Comparison of ENCODE assay signal across 1 cellular context in the genomic region with DNA sequence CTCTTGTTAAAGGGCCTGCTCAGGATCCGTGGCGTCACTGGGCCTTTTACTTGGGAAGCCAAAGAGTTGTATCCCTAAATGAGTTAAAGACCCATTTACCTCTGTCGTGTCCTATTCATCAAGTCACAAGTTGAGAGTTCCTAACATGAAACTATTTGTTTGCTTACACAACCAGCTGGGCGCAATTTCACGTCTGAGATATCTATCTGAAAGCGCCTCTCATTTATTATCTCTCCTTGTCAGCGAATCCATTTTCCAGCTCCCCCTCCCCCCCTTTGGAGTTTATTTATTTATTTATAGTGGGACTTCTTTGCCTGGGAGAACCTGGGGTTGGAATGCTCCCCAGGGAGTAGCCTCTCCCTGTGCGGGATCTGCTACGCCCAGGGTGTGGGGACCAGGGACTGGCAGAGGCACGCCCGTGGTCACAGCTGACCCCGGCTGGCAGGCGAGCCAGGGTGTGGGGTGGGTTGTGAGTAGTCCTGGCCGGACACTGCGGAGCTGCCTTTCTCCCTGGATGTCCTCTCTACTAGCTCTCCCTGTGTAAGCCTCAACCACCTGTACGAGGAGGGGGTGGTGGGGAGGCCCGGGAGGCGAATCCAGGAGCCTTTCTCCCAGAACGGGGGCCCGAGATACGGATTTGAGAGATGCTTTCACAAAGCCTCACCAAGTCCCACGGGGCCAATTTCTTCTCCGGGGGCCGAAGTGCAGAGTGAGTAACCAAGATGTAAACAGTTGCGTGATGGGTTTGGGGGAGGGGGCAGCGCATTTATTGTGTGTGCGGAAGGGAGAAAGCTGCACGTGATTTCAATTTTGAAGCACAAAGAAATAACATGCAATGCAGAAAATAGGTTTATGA.
TF ChIP-seq lines count a peak whose summit lies in the region.

No MANE protein-coding gene starts in this region.

TF ChIP-seq in HEK293, 187 proteins besides CTCF, POLR2A, EP300 and RAD21 (continued from another document):
- TF ChIP-seq, protein P1, sequence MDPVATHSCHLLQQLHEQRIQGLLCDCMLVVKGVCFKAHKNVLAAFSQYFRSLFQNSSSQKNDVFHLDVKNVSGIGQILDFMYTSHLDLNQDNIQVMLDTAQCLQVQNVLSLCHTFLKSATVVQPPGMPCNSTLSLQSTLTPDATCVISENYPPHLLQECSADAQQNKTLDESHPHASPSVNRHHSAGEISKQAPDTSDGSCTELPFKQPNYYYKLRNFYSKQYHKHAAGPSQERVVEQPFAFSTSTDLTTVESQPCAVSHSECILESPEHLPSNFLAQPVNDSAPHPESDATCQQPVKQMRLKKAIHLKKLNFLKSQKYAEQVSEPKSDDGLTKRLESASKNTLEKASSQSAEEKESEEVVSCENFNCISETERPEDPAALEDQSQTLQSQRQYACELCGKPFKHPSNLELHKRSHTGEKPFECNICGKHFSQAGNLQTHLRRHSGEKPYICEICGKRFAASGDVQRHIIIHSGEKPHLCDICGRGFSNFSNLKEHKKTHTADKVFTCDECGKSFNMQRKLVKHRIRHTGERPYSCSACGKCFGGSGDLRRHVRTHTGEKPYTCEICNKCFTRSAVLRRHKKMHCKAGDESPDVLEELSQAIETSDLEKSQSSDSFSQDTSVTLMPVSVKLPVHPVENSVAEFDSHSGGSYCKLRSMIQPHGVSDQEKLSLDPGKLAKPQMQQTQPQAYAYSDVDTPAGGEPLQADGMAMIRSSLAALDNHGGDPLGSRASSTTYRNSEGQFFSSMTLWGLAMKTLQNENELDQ (tag by site-specific recombination; IDR thresholded peaks at IDR 0.05; ENCODE audit: low read depth) = no peak
- TF ChIP-seq ZFP69B (tag by site-specific recombination; IDR thresholded peaks at IDR 0.05) = no peak
- peak; percentile 7; the same call in 1 of the 2 replicates for TF ChIP-seq GFI1B (tag by site-specific recombination; IDR thresholded peaks at IDR 0.05)
- TF ChIP-seq ZNF777 (tag by site-specific recombination; IDR thresholded peaks at IDR 0.05; ENCODE audit: borderline replicate concordance) = no peak
- TF ChIP-seq ZNF660 (tag by site-specific recombination; IDR thresholded peaks at IDR 0.05) = no peak
- TF ChIP-seq OVOL3 (tag by site-specific recombination; IDR thresholded peaks at IDR 0.05) = no peak
- TF ChIP-seq, protein P2, sequence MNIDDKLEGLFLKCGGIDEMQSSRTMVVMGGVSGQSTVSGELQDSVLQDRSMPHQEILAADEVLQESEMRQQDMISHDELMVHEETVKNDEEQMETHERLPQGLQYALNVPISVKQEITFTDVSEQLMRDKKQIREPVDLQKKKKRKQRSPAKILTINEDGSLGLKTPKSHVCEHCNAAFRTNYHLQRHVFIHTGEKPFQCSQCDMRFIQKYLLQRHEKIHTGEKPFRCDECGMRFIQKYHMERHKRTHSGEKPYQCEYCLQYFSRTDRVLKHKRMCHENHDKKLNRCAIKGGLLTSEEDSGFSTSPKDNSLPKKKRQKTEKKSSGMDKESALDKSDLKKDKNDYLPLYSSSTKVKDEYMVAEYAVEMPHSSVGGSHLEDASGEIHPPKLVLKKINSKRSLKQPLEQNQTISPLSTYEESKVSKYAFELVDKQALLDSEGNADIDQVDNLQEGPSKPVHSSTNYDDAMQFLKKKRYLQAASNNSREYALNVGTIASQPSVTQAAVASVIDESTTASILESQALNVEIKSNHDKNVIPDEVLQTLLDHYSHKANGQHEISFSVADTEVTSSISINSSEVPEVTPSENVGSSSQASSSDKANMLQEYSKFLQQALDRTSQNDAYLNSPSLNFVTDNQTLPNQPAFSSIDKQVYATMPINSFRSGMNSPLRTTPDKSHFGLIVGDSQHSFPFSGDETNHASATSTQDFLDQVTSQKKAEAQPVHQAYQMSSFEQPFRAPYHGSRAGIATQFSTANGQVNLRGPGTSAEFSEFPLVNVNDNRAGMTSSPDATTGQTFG (tag by site-specific recombination; IDR thresholded peaks at IDR 0.05; ENCODE audit: borderline replicate concordance) = no peak
- TF ChIP-seq, protein P3, sequence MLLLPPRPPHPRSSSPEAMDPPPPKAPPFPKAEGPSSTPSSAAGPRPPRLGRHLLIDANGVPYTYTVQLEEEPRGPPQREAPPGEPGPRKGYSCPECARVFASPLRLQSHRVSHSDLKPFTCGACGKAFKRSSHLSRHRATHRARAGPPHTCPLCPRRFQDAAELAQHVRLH (tag by site-specific recombination; IDR thresholded peaks at IDR 0.05) = peak; percentile 44
- TF ChIP-seq ZNF549 (tag by site-specific recombination; IDR thresholded peaks at IDR 0.05) = no peak
- no peak for TF ChIP-seq SETDB1 (IDR thresholded peaks at IDR 0.05; ENCODE audit: insufficient read length, low read length)
